Comparison of ENCODE assay signal across 8 cellular contexts in the genomic region with DNA sequence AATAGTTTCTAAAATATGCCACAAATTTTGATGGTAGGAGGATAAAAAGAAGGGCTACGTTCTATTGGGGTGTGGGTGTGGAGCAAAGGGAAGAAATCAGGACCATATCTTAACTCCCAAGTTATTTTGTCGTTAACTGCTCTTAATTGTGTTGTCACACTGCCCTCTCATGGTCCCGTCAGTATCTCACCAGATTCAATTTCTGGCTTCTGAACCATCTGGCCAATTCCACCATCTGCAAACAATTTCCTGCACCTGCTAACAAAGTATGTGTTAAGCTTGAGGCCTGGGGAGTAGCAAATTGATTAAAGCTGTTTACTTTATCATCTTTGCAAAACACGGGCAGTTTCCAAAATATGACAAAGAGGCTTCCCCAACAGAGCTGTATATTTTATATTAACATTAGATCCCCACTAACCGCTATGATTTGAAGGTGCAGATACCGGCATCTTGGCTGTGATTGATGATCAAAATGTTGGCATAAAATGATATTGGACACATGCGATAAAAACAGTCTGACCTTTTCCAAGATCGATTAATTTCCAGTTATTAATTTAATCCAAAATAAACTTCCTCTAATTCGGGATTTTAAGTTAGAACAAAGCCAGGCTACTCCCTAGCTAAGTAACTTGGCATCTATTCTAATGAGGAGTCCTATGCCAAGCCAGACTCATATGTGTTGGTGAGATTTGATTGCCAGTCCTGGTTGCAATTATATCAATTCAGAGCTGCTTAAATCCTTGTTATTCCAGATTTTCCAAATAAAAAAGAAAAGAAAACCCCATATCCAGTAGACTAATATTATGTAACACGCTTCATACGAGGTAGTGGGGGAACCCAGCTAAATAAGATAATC. TPM values are rescaled to one million over a fixed set of nuclear protein-coding genes. Genes with fewer than 3 reads are reported as not detected.
DNase-seq lines count a peak whose midpoint lies in the region; ATAC-seq and TF ChIP-seq lines count a peak whose summit lies in the region.

No MANE protein-coding gene starts in this region.

- H3K27me3 ChIP-seq in left ventricle myocardium inferior (ENCODE audit: low read depth) (no peaks in the 10 kb centered on the region), gastrocnemius medialis (no peaks in the 10 kb centered on the region)

- DNase-seq in DMS53 (lab: John Stamatoyannopoulos, UW), result peak; percentile 92
- peak; percentile 67 for DNase-seq in NCI-H2227 (lab: John Stamatoyannopoulos, UW; ENCODE audit: unreplicated experiment)
- DNase-seq in activated T-helper 1 cell treated with anti-CD3 and anti-CD28 coated beads, Interleukin-12 subunit alpha, Interleukin-12 subunit beta, Interleukin-2, Interleukin-4 antibody, amounts not matched to agents 30 ng/mL and 10 ng/mL and 1 ng/mL, durations not matched to agents 14 hours and 24 hours and 36 hours (ENCODE audit: low spot score), result peak; percentile 5
- no peak for DNase-seq in left ventricle myocardium inferior
- DNase-seq in gastrocnemius medialis, result peak in 1 of 2 donors; percentile 27
- DNase-seq in activated T-cell treated with anti-CD3 and anti-CD28 coated beads, Interleukin-2, amount 50 U/mL, for 24 hours, result no peak

- ATAC-seq in HG02798 (IDR thresholded peaks at IDR 0.05; ENCODE audit: poor library complexity, unreplicated experiment), result peak; percentile 50
- peak; percentile 95 to 97 for ATAC-seq in gastrocnemius medialis
- no peak for ATAC-seq in HG02571 (IDR thresholded peaks at IDR 0.05; ENCODE audit: unreplicated experiment)

- no peaks in the 10 kb centered on the region for H3K36me3 ChIP-seq in left ventricle myocardium inferior
- H3K36me3 ChIP-seq in gastrocnemius medialis, result no peaks in the 10 kb centered on the region

- no peaks in the 10 kb centered on the region for H3K4me1 Mint-ChIP-seq in activated T-helper 1 cell treated with anti-CD3 and anti-CD28 coated beads, Interleukin-12 subunit alpha, Interleukin-12 subunit beta, Interleukin-2, Interleukin-4 antibody, amounts not matched to agents 30 ng/mL and 10 ng/mL and 1 ng/mL, durations not matched to agents 14 hours and 24 hours and 36 hours (ENCODE audit: low read depth)
- H3K4me1 Mint-ChIP-seq in activated T-cell treated with anti-CD3 and anti-CD28 coated beads, Interleukin-2, amount 50 U/mL, for 24 hours (ENCODE audit: low read depth), result no peaks in the 10 kb centered on the region

- in situ Hi-C loops in gastrocnemius medialis (cut with MboI; ENCODE audit: low sequenced_read_pairs in 4 of 4), result loop anchor here (5.0 to 10.0 kb wide), 4 partner anchors 215 to 305 kb away; no protein-coding TSS in a partner anchor

- H3K27ac ChIP-seq in left ventricle myocardium inferior (replicated peaks) (no peak overlapping the region), gastrocnemius medialis (no peak overlapping the region)

- intact Hi-C loops in activated T-helper 1 cell treated with anti-CD3 and anti-CD28 coated beads, Interleukin-12 subunit alpha, Interleukin-12 subunit beta, Interleukin-2, Interleukin-4 antibody, amounts not matched to agents 30 ng/mL and 10 ng/mL and 1 ng/mL, durations not matched to agents 14 hours and 24 hours and 36 hours (cut with micrococcal nuclease), result loop anchor here (1.0 to 10.0 kb wide), 3 partner anchors 217 to 537 kb away; a partner anchor contains a TSS
- intact Hi-C loops in left ventricle myocardium inferior (cut with micrococcal nuclease), result loop anchor here (5.0 kb wide), 1 partner anchor 305 kb away; no protein-coding TSS in a partner anchor
- intact Hi-C loops in gastrocnemius medialis (cut with DNase I; ENCODE audit: low total_unique reads), result loop anchor here (1.0 kb wide), 2 partner anchors 217 to 307 kb away; no protein-coding TSS in a partner anchor

- TF ChIP-seq CTCF in left ventricle myocardium inferior (IDR thresholded peaks at IDR 0.05; ENCODE audit: borderline replicate concordance), result peak; percentile 78
- peak; percentile 36 to 64 (median 55) for TF ChIP-seq CTCF in gastrocnemius medialis (IDR thresholded peaks at IDR 0.05 in 4 of 5, conservative IDR thresholded peaks at IDR 0.05 in 1 of 5)

- H3K27me3 Mint-ChIP-seq in activated T-helper 1 cell treated with anti-CD3 and anti-CD28 coated beads, Interleukin-12 subunit alpha, Interleukin-12 subunit beta, Interleukin-2, Interleukin-4 antibody, amounts not matched to agents 30 ng/mL and 10 ng/mL and 1 ng/mL, durations not matched to agents 14 hours and 24 hours and 36 hours (ENCODE audit: insufficient read depth), result peaks cover 2% of the 10 kb centered on the region
- no peaks in the 10 kb centered on the region for H3K27me3 Mint-ChIP-seq in activated T-cell treated with anti-CD3 and anti-CD28 coated beads, Interleukin-2, amount 50 U/mL, for 24 hours

- H3K9me3 Mint-ChIP-seq in activated T-helper 1 cell treated with anti-CD3 and anti-CD28 coated beads, Interleukin-12 subunit alpha, Interleukin-12 subunit beta, Interleukin-2, Interleukin-4 antibody, amounts not matched to agents 30 ng/mL and 10 ng/mL and 1 ng/mL, durations not matched to agents 14 hours and 24 hours and 36 hours, result no peaks in the 10 kb centered on the region
- peaks cover 7% of the 10 kb centered on the region for H3K9me3 Mint-ChIP-seq in activated T-cell treated with anti-CD3 and anti-CD28 coated beads, Interleukin-2, amount 50 U/mL, for 24 hours

- no peak overlapping the region for H3K27ac Mint-ChIP-seq in activated T-helper 1 cell treated with anti-CD3 and anti-CD28 coated beads, Interleukin-12 subunit alpha, Interleukin-12 subunit beta, Interleukin-2, Interleukin-4 antibody, amounts not matched to agents 30 ng/mL and 10 ng/mL and 1 ng/mL, durations not matched to agents 14 hours and 24 hours and 36 hours
- H3K27ac Mint-ChIP-seq in activated T-cell treated with anti-CD3 and anti-CD28 coated beads, Interleukin-2, amount 50 U/mL, for 24 hours, result no peak overlapping the region

- H3K9me3 ChIP-seq in left ventricle myocardium inferior (replicated peaks) (peaks cover 4% of the 10 kb centered on the region), gastrocnemius medialis (no peaks in the 10 kb centered on the region)

- H3K4me3 ChIP-seq in left ventricle myocardium inferior (no peak overlapping the region), gastrocnemius medialis (no peak overlapping the region)

- peaks cover 3% of the 10 kb centered on the region for H3K4me1 ChIP-seq in left ventricle myocardium inferior
- H3K4me1 ChIP-seq in gastrocnemius medialis, result peaks cover 0 to 4% of the 10 kb centered on the region in 2 donors

- no peak overlapping the region for H3K4me3 Mint-ChIP-seq in activated T-helper 1 cell treated with anti-CD3 and anti-CD28 coated beads, Interleukin-12 subunit alpha, Interleukin-12 subunit beta, Interleukin-2, Interleukin-4 antibody, amounts not matched to agents 30 ng/mL and 10 ng/mL and 1 ng/mL, durations not matched to agents 14 hours and 24 hours and 36 hours
- no peak overlapping the region for H3K4me3 Mint-ChIP-seq in activated T-cell treated with anti-CD3 and anti-CD28 coated beads, Interleukin-2, amount 50 U/mL, for 24 hours

- no peaks in the 10 kb centered on the region for H3K36me3 Mint-ChIP-seq in activated T-helper 1 cell treated with anti-CD3 and anti-CD28 coated beads, Interleukin-12 subunit alpha, Interleukin-12 subunit beta, Interleukin-2, Interleukin-4 antibody, amounts not matched to agents 30 ng/mL and 10 ng/mL and 1 ng/mL, durations not matched to agents 14 hours and 24 hours and 36 hours (ENCODE audit: low read depth)
- H3K36me3 Mint-ChIP-seq in activated T-cell treated with anti-CD3 and anti-CD28 coated beads, Interleukin-2, amount 50 U/mL, for 24 hours (ENCODE audit: low read depth), result no peaks in the 10 kb centered on the region

- no peak for TF ChIP-seq POLR2A in gastrocnemius medialis (IDR thresholded peaks at IDR 0.05)

RNA-seq across cellular contexts. Expression of a gene that starts 6.9 kb away (rescaled TPM):
- total RNA-seq in activated T-helper 1 cell treated with anti-CD3 and anti-CD28 coated beads, Interleukin-12 subunit alpha, Interleukin-12 subunit beta, Interleukin-2, Interleukin-4 antibody, amounts not matched to agents 30 ng/mL and 10 ng/mL and 1 ng/mL, durations not matched to agents 14 hours and 24 hours and 36 hours, result 87.0 and 91.9 TPM in 2 replicates
- 59.6 TPM for total RNA-seq in left ventricle myocardium inferior
- 10 to 100 TPM; 39.3 to 68.3 (median 43.8) TPM for total RNA-seq in gastrocnemius medialis

Comparison
In these comparisons a context has a peak if more than half of its experiments do, and no peak if none do; other contexts are left out.
1. DNase-seq: peak in DMS53 (single experiment), NCI-H2227 (single experiment) and activated T-helper 1 cell treated with anti-CD3 and anti-CD28 coated beads, Interleukin-12 subunit alpha, Interleukin-12 subunit beta, Interleukin-2, Interleukin-4 antibody, amounts not matched to agents 30 ng/mL and 10 ng/mL and 1 ng/mL, durations not matched to agents 14 hours and 24 hours and 36 hours (single experiment); none in left ventricle myocardium inferior (single experiment) and activated T-cell treated with anti-CD3 and anti-CD28 coated beads, Interleukin-2, amount 50 U/mL, for 24 hours (single experiment).